1 cellular context compared by ENCODE assay signal in the genomic region with DNA sequence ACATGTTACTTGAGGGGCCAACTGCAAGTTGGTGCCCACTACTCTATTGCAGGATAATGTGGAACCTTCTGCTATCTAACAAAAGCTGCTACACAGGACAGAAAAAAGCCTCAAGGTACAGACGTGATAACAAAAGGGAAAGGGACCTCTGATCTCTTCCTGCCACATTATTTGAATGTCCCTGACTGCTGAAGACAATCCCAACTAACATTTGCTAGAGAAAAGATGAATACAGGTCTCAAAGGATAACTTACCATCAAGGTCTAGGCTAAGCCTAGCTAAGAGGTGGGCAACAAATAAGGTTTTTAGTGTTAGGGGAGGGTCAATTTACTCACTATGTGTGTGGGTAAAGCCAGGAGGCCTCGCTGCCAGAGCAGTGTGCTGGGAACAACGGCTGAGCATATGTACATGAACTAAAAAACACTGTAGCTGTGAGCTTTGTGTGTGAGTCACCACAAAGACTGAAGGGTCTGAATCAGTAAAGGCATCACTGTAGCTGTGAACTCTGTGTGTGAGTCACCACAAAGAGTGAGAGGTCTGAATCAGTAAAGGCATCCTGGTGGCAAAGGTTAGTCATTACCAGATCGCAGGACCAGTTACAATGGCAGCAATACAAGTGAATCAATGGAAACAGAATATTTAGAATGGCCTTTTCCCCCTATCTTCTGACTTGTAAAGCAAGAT.
TF ChIP-seq lines count a peak whose summit lies in the region.

No MANE protein-coding gene starts in this region.

TF ChIP-seq in K562, 482 proteins besides CTCF, POLR2A, EP300 and RAD21 (continued from another document):
- TF ChIP-seq, protein P1, sequence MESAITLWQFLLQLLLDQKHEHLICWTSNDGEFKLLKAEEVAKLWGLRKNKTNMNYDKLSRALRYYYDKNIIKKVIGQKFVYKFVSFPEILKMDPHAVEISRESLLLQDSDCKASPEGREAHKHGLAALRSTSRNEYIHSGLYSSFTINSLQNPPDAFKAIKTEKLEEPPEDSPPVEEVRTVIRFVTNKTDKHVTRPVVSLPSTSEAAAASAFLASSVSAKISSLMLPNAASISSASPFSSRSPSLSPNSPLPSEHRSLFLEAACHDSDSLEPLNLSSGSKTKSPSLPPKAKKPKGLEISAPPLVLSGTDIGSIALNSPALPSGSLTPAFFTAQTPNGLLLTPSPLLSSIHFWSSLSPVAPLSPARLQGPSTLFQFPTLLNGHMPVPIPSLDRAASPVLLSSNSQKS (CRISPR knock-in tag; IDR thresholded peaks at IDR 0.05) = no peak
- peak; percentile 84 for TF ChIP-seq JUND (IDR thresholded peaks at IDR 0.05; ENCODE audit: borderline replicate concordance, low read depth, low read length)
- peak; percentile 68; the same call in 2 of the 3 replicates for TF ChIP-seq JUND (tag; IDR thresholded peaks at IDR 0.05; ENCODE audit: borderline replicate concordance, low read depth, low read length)
- peak; percentile 92 for TF ChIP-seq JUN (IDR thresholded peaks at IDR 0.05; ENCODE audit: borderline replicate concordance, low read depth, low read length)
- TF ChIP-seq JUN (CRISPR knock-in tag; IDR thresholded peaks at IDR 0.05; ENCODE audit: borderline replicate concordance) = no peak
- peak; percentile 70 for TF ChIP-seq SMARCE1 (IDR thresholded peaks at IDR 0.05)
- TF ChIP-seq, protein P2, sequence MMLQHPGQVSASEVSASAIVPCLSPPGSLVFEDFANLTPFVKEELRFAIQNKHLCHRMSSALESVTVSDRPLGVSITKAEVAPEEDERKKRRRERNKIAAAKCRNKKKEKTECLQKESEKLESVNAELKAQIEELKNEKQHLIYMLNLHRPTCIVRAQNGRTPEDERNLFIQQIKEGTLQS (IDR thresholded peaks at IDR 0.05) = peak; percentile 92
- TF ChIP-seq, protein P2 (CRISPR knock-in tag; conservative IDR thresholded peaks at IDR 0.05) = no peak; the same call in 1 of the 2 replicates
- TF ChIP-seq NR2C2 (CRISPR knock-in tag; IDR thresholded peaks at IDR 0.05) = no peak
- TF ChIP-seq NR2C2 (tag; IDR thresholded peaks at IDR 0.05) = peak; percentile 24; the same call in 1 of the 2 replicates
- no peak for TF ChIP-seq SRSF7 (optimal IDR thresholded peaks at IDR 0.05; ENCODE audit: low read depth, low read length)
